8 cellular contexts compared by ENCODE assay signal in genomic region chr17:75109407-75110236, GRCh38. TPM values are rescaled to one million over a fixed set of nuclear protein-coding genes. Genes with fewer than 3 reads are reported as not detected.
A peak's percentile ranks its signal among the peaks of the same experiment; 100 is the strongest.
DNase-seq lines count a peak whose midpoint lies in the region; ATAC-seq, FAIRE-seq and TF ChIP-seq lines count a peak whose summit lies in the region.

Gene ARMC7 (plus strand): TSS chr17:75109969. CDS start chr17:75110289, 320 bp downstream.

- H3K4me1 ChIP-seq in right cardiac atrium (ENCODE audit: control insufficient read depth, insufficient read depth, low read length) (peaks cover 2% of the 10 kb centered on the region), rectal smooth muscle tissue (ENCODE audit: control insufficient read depth, insufficient read depth, low read length) (no peaks in the 10 kb centered on the region), uterus (peaks cover 0 to 18% of the 10 kb centered on the region in 2 donors)

- peak within 1 kb of the TSS; percentile 46 for H3K9ac ChIP-seq in rectal smooth muscle tissue (ENCODE audit: low read length)

- peaks cover 2% of the 10 kb centered on the region for H3K27me3 Mint-ChIP-seq in T-helper 1 cell treated with Interleukin-12 subunit alpha and Interleukin-12 subunit beta and Interleukin-4 antibody, amounts not matched to agents 30 μg/mL and 1 μg/mL, for 36 hours (ENCODE audit: low read depth)

- H3K27ac ChIP-seq in right cardiac atrium (ENCODE audit: low read length) (peak within 1 kb of the TSS; percentile 61), rectal smooth muscle tissue (ENCODE audit: low read depth, low read length) (no peak within 1 kb of the TSS), uterus (peak within 1 kb of the TSS; percentile 55 to 85)

- H3K36me3 ChIP-seq in rectal smooth muscle tissue (ENCODE audit: control insufficient read depth, insufficient read depth, low read length), result no peaks in the 10 kb centered on the region
- no peaks in the 10 kb centered on the region for H3K36me3 ChIP-seq in uterus

- TF ChIP-seq CTCF in uterus (IDR thresholded peaks at IDR 0.05), result peak in 1 of 4 experiments; percentile 25

- H3K4me3 Mint-ChIP-seq in T-helper 1 cell treated with Interleukin-12 subunit alpha and Interleukin-12 subunit beta and Interleukin-4 antibody, amounts not matched to agents 30 μg/mL and 1 μg/mL, for 36 hours, result peak within 1 kb of the TSS; percentile 94

- H3K9me3 ChIP-seq in right cardiac atrium (ENCODE audit: control insufficient read depth, low read length), result no peaks in the 10 kb centered on the region
- no peaks in the 10 kb centered on the region for H3K9me3 ChIP-seq in uterus

- peaks cover 26% of the 10 kb centered on the region for H3K4me1 Mint-ChIP-seq in T-helper 1 cell treated with Interleukin-12 subunit alpha and Interleukin-12 subunit beta and Interleukin-4 antibody, amounts not matched to agents 30 μg/mL and 1 μg/mL, for 36 hours (ENCODE audit: low read depth)

- peak within 1 kb of the TSS; percentile 83 for H3K27ac Mint-ChIP-seq in T-helper 1 cell treated with Interleukin-12 subunit alpha and Interleukin-12 subunit beta and Interleukin-4 antibody, amounts not matched to agents 30 μg/mL and 1 μg/mL, for 36 hours

- peak within 1 kb of the TSS; percentile 80 for H3K4me3 ChIP-seq in right cardiac atrium (ENCODE audit: low read length)
- peak within 1 kb of the TSS; percentile 82 for H3K4me3 ChIP-seq in rectal smooth muscle tissue (ENCODE audit: low read length)
- peak within 1 kb of the TSS; percentile 69 to 98 for H3K4me3 ChIP-seq in uterus

- DNase-seq in GM12891 (ENCODE audit: insufficient read length, low spot score) (peak; percentile 98), NCI-H146 (lab: John Stamatoyannopoulos, UW) (peak; percentile 88), amniotic epithelial cell (ENCODE audit: low read depth) (peak; percentile 69), right cardiac atrium (peak; percentile 88 to 98 (median 97)), uterus (peak; percentile 84 to 86)

- intact Hi-C loops in right cardiac atrium (cut with DNase I), result loop anchor here (5.0 to 10.0 kb wide), 6 partner anchors 45 to 95 kb away; partner anchors contain the start of gene NUP85 (in 2 of the 4)
- intact Hi-C loops in uterus (cut with DNase I; ENCODE audit: low total_unique reads), result no loop called here

- no peaks in the 10 kb centered on the region for H3K9me3 Mint-ChIP-seq in T-helper 1 cell treated with Interleukin-12 subunit alpha and Interleukin-12 subunit beta and Interleukin-4 antibody, amounts not matched to agents 30 μg/mL and 1 μg/mL, for 36 hours

- peaks cover 14% of the 10 kb centered on the region for H3K36me3 Mint-ChIP-seq in T-helper 1 cell treated with Interleukin-12 subunit alpha and Interleukin-12 subunit beta and Interleukin-4 antibody, amounts not matched to agents 30 μg/mL and 1 μg/mL, for 36 hours (ENCODE audit: low read depth)

- TF ChIP-seq POLR2A in GM12891 (IDR thresholded peaks at IDR 0.05; ENCODE audit: low read depth, low read length), result peak; percentile 77
- peak in 1 of 2 donors; percentile 62 for TF ChIP-seq POLR2A in uterus (IDR thresholded peaks at IDR 0.05)

- H3K27me3 ChIP-seq in right cardiac atrium (ENCODE audit: control insufficient read depth, insufficient read depth) (no peaks in the 10 kb centered on the region), rectal smooth muscle tissue (ENCODE audit: control insufficient read depth, insufficient read depth, low read length) (no peaks in the 10 kb centered on the region), uterus (no peaks in the 10 kb centered on the region)

- ATAC-seq in HG02840 (IDR thresholded peaks at IDR 0.05; ENCODE audit: low FRiP score, unreplicated experiment) (peak; percentile 59), right cardiac atrium (peak; percentile 79 to 91)

- FAIRE-seq in GM12891 (lab: Jason Lieb, UNC), result peak; percentile 93

- WGBS in right cardiac atrium, result under 1% methylated on average over 68 of the region's 68 CpGs

TF ChIP-seq in GM12891, 5 proteins besides CTCF, POLR2A, EP300 and RAD21:
- peak; percentile 76; the same call in 1 of the 2 replicates for TF ChIP-seq POLR2AphosphoS5 (IDR thresholded peaks at IDR 0.05; ENCODE audit: low read depth, low read length)
- no peak for TF ChIP-seq PAX5 (IDR thresholded peaks at IDR 0.05; ENCODE audit: insufficient read depth, low read length, severe bottlenecking)
- 0 out of 2 replicates have a peak, but pooled peaks have one; percentile 24 for TF ChIP-seq POU2F2 (IDR thresholded peaks at IDR 0.05; ENCODE audit: low read depth, low read length)
- TF ChIP-seq SPI1 (IDR thresholded peaks at IDR 0.05; ENCODE audit: low read depth, low read length), result no peak
- TF ChIP-seq TAF1 (IDR thresholded peaks at IDR 0.05; ENCODE audit: low read depth, low read length), result peak; percentile 55; the same call in 1 of the 2 replicates

RNA-seq across cellular contexts. Expression of gene ARMC7, which starts in this region (rescaled TPM):
- 7.2 TPM for polyA plus RNA-seq in GM12891 (2012; ENCODE audit: low read depth, missing spikeins)
- total RNA-seq in right cardiac atrium (10 to 100 TPM in 1 of 4 donors, 1 to 10 TPM in 3; 9.4 to 10.9 (median 9.6) TPM), uterus (1 to 10 TPM in 2 of 4 donors, under 1 TPM in 2; 0.29 to 9.2 (median 2.0) TPM)
- 7.7 TPM for polyA plus RNA-seq in right cardiac atrium
